22 cellular contexts compared by ENCODE assay signal in the genomic region with DNA sequence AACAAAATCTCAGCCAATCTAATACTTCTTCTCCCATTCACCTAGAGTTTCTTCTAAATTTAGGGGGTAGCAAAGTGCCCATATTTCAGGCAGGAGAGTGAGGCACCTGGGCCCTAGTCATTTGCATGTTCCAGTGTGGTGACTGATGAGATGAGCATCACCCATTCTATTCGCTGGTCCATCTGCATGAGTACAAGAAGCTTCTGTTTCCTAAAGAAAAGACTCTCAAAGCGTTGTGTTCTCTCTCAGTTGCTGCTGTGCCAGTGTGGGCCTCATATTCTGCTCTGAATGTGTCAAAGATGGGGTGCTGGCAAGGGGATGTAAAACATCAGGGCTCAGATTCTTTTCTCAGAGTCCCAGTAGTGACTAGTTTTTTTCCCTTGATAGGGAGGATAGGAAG. TPM values are rescaled to one million over a fixed set of nuclear protein-coding genes. Genes with fewer than 3 reads are reported as not detected.
DNase-seq lines count a peak whose midpoint lies in the region; ATAC-seq and TF ChIP-seq lines count a peak whose summit lies in the region.
"Had no signal": no experiment of that assay in that cellular context is flagged by ENCODE, and none has a peak within 500 bp of the region (broad histone marks: within the 10 kb centered on the region; RNA-seq: fewer than 3 reads in every experiment).

No MANE protein-coding gene starts in this region.

- POLR2A ChIA-PET in IMR-90 (lab: Charles Lee; ENCODE audit: unreplicated experiment): no interaction called here

- ATAC-seq in IMR-90 (ENCODE audit: low read depth) (no peak), HG03039 (IDR thresholded peaks at IDR 0.05; ENCODE audit: unreplicated experiment) (no peak)
- ATAC-seq: pancreas, right lobe of liver had no signal

- H3K18ac ChIP-seq in IMR-90 (ENCODE audit: low read depth, low read length): peak overlapping the region; percentile 56; the same call in 1 of the 2 replicates

- H2AFZ ChIP-seq in IMR-90 (replicated peaks; ENCODE audit: low read length, poor library complexity) (peak overlapping the region; percentile 68), smooth muscle cell (ENCODE audit: low read depth) (no peak overlapping the region)
- H2AFZ ChIP-seq: hepatocyte had no signal

- in situ Hi-C loops in IMR-90 (cut with MboI; ENCODE audit: low sequenced_read_pairs): no loop called here

- peak overlapping the region; percentile 60 for H2BK5ac ChIP-seq in IMR-90 (ENCODE audit: low read depth, low read length, poor library complexity, severe bottlenecking)

- intact Hi-C loops in IMR-90 (cut with micrococcal nuclease): no loop called here

- no peak for TF ChIP-seq POLR2A in IMR-90 (IDR thresholded peaks at IDR 0.05; ENCODE audit: low read depth, low read length)

- BruUV-seq in IMR-90 (replicated peaks; lab: Mats Ljungman, UMichigan): no TSS peak

- TF ChIP-seq CTCF in IMR-90 (conservative IDR thresholded peaks at IDR 0.05; ENCODE audit: low read depth, low read length) (no peak), smooth muscle cell (IDR thresholded peaks at IDR 0.05; ENCODE audit: borderline replicate concordance, insufficient read depth, poor library complexity, severe bottlenecking) (no peak)

- H3K9me3 ChIP-seq in IMR-90 (ENCODE audit: control insufficient read depth, insufficient read depth, low read length) (no peaks in the 10 kb centered on the region), smooth muscle cell (replicated peaks; ENCODE audit: low read depth) (no peaks in the 10 kb centered on the region)
- H3K9me3 ChIP-seq: MG63, pancreas, right lobe of liver had no signal

- H3K9ac ChIP-seq in IMR-90 (ENCODE audit: low read depth, low read length) (no peak overlapping the region), smooth muscle cell (ENCODE audit: low read depth) (no peak overlapping the region)

- peak overlapping the region; percentile 56; the same call in 1 of the 2 replicates for H3K23ac ChIP-seq in IMR-90 (ENCODE audit: low read depth, low read length)

- no peaks in the 10 kb centered on the region for H4K20me1 ChIP-seq in IMR-90 (ENCODE audit: insufficient read depth, low read length)
- no peaks in the 10 kb centered on the region for H4K20me1 ChIP-seq in smooth muscle cell (ENCODE audit: low read depth)

- H3K36me3 ChIP-seq in IMR-90 (ENCODE audit: control insufficient read depth, insufficient read depth, low read length) (no peaks in the 10 kb centered on the region), smooth muscle cell (ENCODE audit: low read depth) (no peaks in the 10 kb centered on the region)
- H3K36me3 ChIP-seq: MG63, pancreas, right lobe of liver had no signal

- H3K4ac ChIP-seq in IMR-90 (ENCODE audit: low read depth, low read length): peak overlapping the region; percentile 79

- H3K9me1 ChIP-seq in IMR-90 (ENCODE audit: insufficient read depth, low read length): 0 out of 2 replicates have a peak, but pooled peaks cover 4% of the 10 kb centered on the region

- no peak for TF ChIP-seq RAD21 in IMR-90 (IDR thresholded peaks at IDR 0.05; ENCODE audit: low read length)

- no peak overlapping the region for H3K4me3 ChIP-seq in IMR-90 (ENCODE audit: insufficient read depth, low read depth, low read length)
- no peak overlapping the region for H3K4me3 ChIP-seq in smooth muscle cell
- H3K4me3 ChIP-seq: hepatocyte, MG63, pancreas, right lobe of liver had no signal

- H3K56ac ChIP-seq in IMR-90 (ENCODE audit: extremely low read depth, insufficient read depth, low read length): no peak overlapping the region

- CTCF ChIA-PET in IMR-90 (lab: Yijun Ruan, JAX): no interaction called here

- no peak overlapping the region for H3K27ac ChIP-seq in IMR-90 (ENCODE audit: insufficient read depth, low read length)
- H3K27ac ChIP-seq in caudate nucleus (ENCODE audit: low read depth, low read length): peak overlapping the region; percentile 72
- H3K27ac ChIP-seq in smooth muscle cell (ENCODE audit: low read depth): peak overlapping the region; percentile 59
- H3K27ac ChIP-seq: hepatocyte, pancreas, right lobe of liver had no signal

- DNase-seq in IMR-90: no peak
- DNase-seq in caudate nucleus (lab: John Stamatoyannopoulos, UW): peak in 50 of 61 donors; percentile 2 to 84 (median 36)
- DNase-seq in inferior parietal cortex (ENCODE audit: extremely low spot score): peak; percentile 74
- no peak for DNase-seq in smooth muscle cell (lab: John Stamatoyannopoulos, UW; ENCODE audit: unreplicated experiment)
- no peak for DNase-seq in NCI-H2171 (lab: John Stamatoyannopoulos, UW)
- DNase-seq in NCI-H2196 (lab: John Stamatoyannopoulos, UW; ENCODE audit: unreplicated experiment): no peak
- DNase-seq: activated CD4-positive, alpha-beta T cell treated with anti-CD3 and anti-CD28 coated beads for 1 hour; activated CD8-positive, alpha-beta memory T cell treated with anti-CD3 and anti-CD28 coated beads for 24 hours; activated naive CD4-positive, alpha-beta T cell; activated T-cell treated with anti-CD3 and anti-CD28 coated beads, Interleukin-2, amount 50 U/mL, for 24 hours; islet precursor cell; mesenchymal stem cell; MG63; naive B cell; NCI-H1436 treated with DMSO at 0.1 percent for 48 hours; NCI-H526 treated with DMSO at 0.1 percent for 48 hours; pancreas; right lobe of liver; Right ventricle myocardium superior had no signal

- peak overlapping the region; percentile 92 for H2BK15ac ChIP-seq in IMR-90 (ENCODE audit: low read depth, low read length)

- peaks cover 3% of the 10 kb centered on the region for H3F3A ChIP-seq in smooth muscle cell (ENCODE audit: low read depth)

- H4K91ac ChIP-seq in IMR-90 (ENCODE audit: insufficient read depth, low read depth, low read length): peak overlapping the region; percentile 78

- H2AK9ac ChIP-seq in IMR-90 (replicated peaks; ENCODE audit: low read depth, low read length, poor library complexity): no peak overlapping the region

- peak overlapping the region; percentile 92 for H2BK20ac ChIP-seq in IMR-90 (ENCODE audit: low read depth, low read length)

- peak overlapping the region; percentile 7; the same call in 1 of the 2 replicates for H4K5ac ChIP-seq in IMR-90 (ENCODE audit: low read depth, low read length)

- H3K14ac ChIP-seq in IMR-90 (replicated peaks; ENCODE audit: low read depth, low read length): peak overlapping the region; percentile 88

- peak overlapping the region; percentile 32 to 68; a peak in 2 of 4 replicates for H4K8ac ChIP-seq in IMR-90 (ENCODE audit: low read depth in 2 of 2, low read length in 2 of 2)

- H2AK5ac ChIP-seq in IMR-90 (ENCODE audit: low read depth, low read length): peak overlapping the region; percentile 88

- no peaks in the 10 kb centered on the region for H3K79me2 ChIP-seq in smooth muscle cell (ENCODE audit: low read depth)
- H3K79me2 ChIP-seq: hepatocyte had no signal

- dilution Hi-C loops in IMR-90 (cut with HindIII; ENCODE audit: low sequenced_read_pairs, unreplicated experiment): no loop called here

- H3K4me2 ChIP-seq in IMR-90 (ENCODE audit: low read depth, low read length) (no peak overlapping the region), smooth muscle cell (no peak overlapping the region)
- H3K4me2 ChIP-seq: hepatocyte had no signal

- H3K4me1 ChIP-seq in IMR-90 (ENCODE audit: control insufficient read depth, insufficient read depth, low read length): peaks cover 4% of the 10 kb centered on the region; the same call in 1 of the 2 replicates
- no peaks in the 10 kb centered on the region for H3K4me1 ChIP-seq in smooth muscle cell (ENCODE audit: low read depth)
- H3K4me1 ChIP-seq: pancreas, right lobe of liver had no signal

- no peaks in the 10 kb centered on the region for H3K79me1 ChIP-seq in IMR-90 (ENCODE audit: low read depth in 1 of 2, low read length in 2 of 2)

- peak overlapping the region; percentile 93 for H2BK120ac ChIP-seq in IMR-90 (ENCODE audit: low read depth, low read length)

- whole genome bisulfite sequencing in IMR-90 (ENCODE audit: extremely low coverage in 2 of 2, insufficient read length in 1 of 2), 2 experiments: no CpG with 5 or more reads among the region's 2 CpGs
- WGBS in smooth muscle cell (ENCODE audit: low lambda C conversion rate): 82% methylated on average over 2 of the region's 2 CpGs

- H3K27me3 ChIP-seq in IMR-90 (ENCODE audit: control insufficient read depth, insufficient read depth, low read length) (no peaks in the 10 kb centered on the region), smooth muscle cell (ENCODE audit: low read depth) (no peaks in the 10 kb centered on the region)
- H3K27me3 ChIP-seq: hepatocyte, MG63, pancreas, right lobe of liver had no signal

TF ChIP-seq in IMR-90, 13 proteins besides CTCF, POLR2A, EP300 and RAD21:
- TF ChIP-seq MXI1 (IDR thresholded peaks at IDR 0.05; ENCODE audit: borderline replicate concordance, low read depth, low read length): no peak
- no peak for TF ChIP-seq BHLHE40 (IDR thresholded peaks at IDR 0.05; ENCODE audit: low read depth, low read length)
- no peak for TF ChIP-seq CEBPB (IDR thresholded peaks at IDR 0.05; ENCODE audit: low read depth, low read length)
- TF ChIP-seq RCOR1 (IDR thresholded peaks at IDR 0.05; ENCODE audit: insufficient replicate concordance, low read length): no peak
- no peak for TF ChIP-seq FOS (IDR thresholded peaks at IDR 0.05; ENCODE audit: low read depth, low read length)
- TF ChIP-seq SMC3 (IDR thresholded peaks at IDR 0.05; ENCODE audit: low read depth, low read length): no peak
- no peak for TF ChIP-seq MAZ (IDR thresholded peaks at IDR 0.05; ENCODE audit: borderline replicate concordance, low read depth, low read length)
- no peak for TF ChIP-seq NFE2L2 (IDR thresholded peaks at IDR 0.05; ENCODE audit: low read depth, low read length)
- TF ChIP-seq MAFK (IDR thresholded peaks at IDR 0.05; ENCODE audit: low read depth, low read length): no peak
TF ChIP-seq in IMR-90: peak in this region for 0.

RNA-seq across cellular contexts. Expression of a gene that starts 16.1 kb away (rescaled TPM):
- total RNA-seq in IMR-90 (2012; rRNA removed): 47.3 and 58.3 TPM in 2 replicates
- 7.2 and 9.3 TPM in 2 replicates for polyA plus RNA-seq in IMR-90 (2012; rRNA removed)
- polyA plus RNA-seq in IMR-90 (2012; cell fraction: cytosol; rRNA removed): 2.6 and 4.4 TPM in 2 replicates
- 1.5 and 8.5 TPM in 2 replicates for polyA plus RNA-seq in IMR-90 (2012; cell fraction: nucleus; rRNA removed; ENCODE audit: low replicate concordance)
- total RNA-seq in smooth muscle cell: 1.8 and 3.8 TPM in 2 replicates
- polyA plus RNA-seq in smooth muscle cell: 0.38 and 2.0 TPM in 2 replicates
- total RNA-seq: G401 had no signal

Comparison
In these comparisons a context has a peak if more than half of its experiments do, and no peak if none do; other contexts are left out.
1. DNase-seq: peak in caudate nucleus (50 of 61) and inferior parietal cortex (single experiment); none in IMR-90 (single experiment), smooth muscle cell (single experiment), NCI-H2171 (single experiment) and NCI-H2196 (single experiment).
2. RNA of a gene that starts 16.1 kb away (total RNA-seq): 47.3 to 58.3 TPM in IMR-90; 1.8 to 3.8 TPM in smooth muscle cell; every median in the first group is over 10 times any median in the second.